9 cellular contexts compared by ENCODE assay signal in the genomic region with DNA sequence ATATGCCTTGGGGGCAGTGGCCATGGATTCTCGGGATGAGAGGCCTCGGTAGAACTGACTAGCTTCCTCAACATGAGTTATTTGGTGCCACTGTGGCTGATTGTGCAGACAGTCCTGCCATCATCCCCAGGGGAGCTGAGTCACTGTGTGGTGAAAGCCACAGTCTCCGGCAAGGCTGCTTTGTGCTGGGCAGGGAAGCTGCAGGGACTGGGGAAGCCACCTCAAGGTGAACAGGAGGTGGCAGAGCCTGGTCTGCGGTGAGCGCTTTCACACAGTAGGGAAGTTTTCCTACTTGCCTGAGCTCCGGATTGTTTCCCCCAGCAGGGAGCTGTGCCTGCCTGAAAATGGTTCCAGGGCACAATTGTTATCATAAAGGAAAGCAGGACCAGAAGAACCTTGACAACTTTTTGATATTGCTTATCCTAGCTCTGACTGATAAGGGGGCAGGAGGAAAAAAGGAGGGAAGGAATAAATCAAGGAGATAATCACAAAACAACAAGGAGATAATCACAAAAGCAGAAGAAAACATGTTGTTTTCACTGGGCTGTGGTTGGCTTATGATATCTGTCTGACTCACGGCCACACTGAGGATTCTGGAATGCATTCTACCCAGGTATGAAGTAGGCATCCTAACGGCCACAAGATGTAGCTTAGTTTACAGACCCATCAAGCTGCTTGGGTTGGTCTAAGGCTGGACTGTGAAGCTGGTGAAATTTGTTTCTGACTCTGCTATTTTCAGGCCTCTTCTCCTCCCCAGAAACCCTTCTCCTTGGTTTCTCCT. TPM values are rescaled to one million over a fixed set of nuclear protein-coding genes. Genes with fewer than 3 reads are reported as not detected.
DNase-seq lines count a peak whose midpoint lies in the region; ATAC-seq and TF ChIP-seq lines count a peak whose summit lies in the region.
"Had no signal": no experiment of that assay in that cellular context is flagged by ENCODE, and none has a peak within 500 bp of the region (broad histone marks: within the 10 kb centered on the region; RNA-seq: fewer than 3 reads in every experiment).

No MANE protein-coding gene starts in this region.

- H3K27me3 ChIP-seq in endodermal cell (ENCODE audit: control insufficient read depth, insufficient read depth, low read length, poor library complexity, severe bottlenecking), result no peaks in the 10 kb centered on the region

- H3K27ac Mint-ChIP-seq in endodermal cell, result peak overlapping the region; percentile 37

- ATAC-seq in GM21737 (IDR thresholded peaks at IDR 0.05; ENCODE audit: unreplicated experiment), result peak; percentile 90

- no peak overlapping the region for H3K4me3 Mint-ChIP-seq in endodermal cell

- no peaks in the 10 kb centered on the region for H3K36me3 Mint-ChIP-seq in endodermal cell (ENCODE audit: low read depth)

- H3K4me3 ChIP-seq in endodermal cell (ENCODE audit: low read length), result no peak overlapping the region

- peaks cover 11% of the 10 kb centered on the region for H3K9me3 ChIP-seq in endodermal cell (ENCODE audit: control insufficient read depth, low read length)

- H3K27me3 Mint-ChIP-seq in endodermal cell (ENCODE audit: insufficient read depth), result no peaks in the 10 kb centered on the region

- no peak overlapping the region for H3K9ac ChIP-seq in endodermal cell (ENCODE audit: extremely low read depth, low read length, poor library complexity, severe bottlenecking)
- H3K9ac ChIP-seq: KMS-11 had no signal

- peak; percentile 68 for DNase-seq in GF-D8 (lab: John Stamatoyannopoulos, UW)
- DNase-seq in M059J (ENCODE audit: low read depth), result peak; percentile 99
- DNase-seq in activated CD4-positive, alpha-beta T cell treated with anti-CD3 and anti-CD28 coated beads for 48 hours, result peak; percentile 84
- peak; percentile 79 for DNase-seq in endodermal cell
- DNase-seq in stimulated activated CD4-positive, alpha-beta T cell treated with anti-CD3 and anti-CD28 coated beads, Interleukin-2, amount 100 ng/mL, for 48 hours, result peak; percentile 62 to 63
- DNase-seq in HuH-7 (ENCODE audit: low spot score), result no peak
- DNase-seq in NCI-H2029 treated with DMSO at 0.1 percent for 48 hours (lab: John Stamatoyannopoulos, UW), result no peak

- no peaks in the 10 kb centered on the region for H3K4me1 Mint-ChIP-seq in endodermal cell

- peaks cover 5% of the 10 kb centered on the region for H3K9me3 Mint-ChIP-seq in endodermal cell

- no peak overlapping the region for H3K27ac ChIP-seq in endodermal cell (ENCODE audit: low read depth, low read length)
- H3K27ac ChIP-seq: KMS-11 had no signal

- H3K4me1 ChIP-seq in endodermal cell (ENCODE audit: control insufficient read depth, insufficient read depth, low read length), result peaks cover 8% of the 10 kb centered on the region

- TF ChIP-seq CTCF in endodermal cell (conservative IDR thresholded peaks at IDR 0.05), result peak; percentile 33

- 56% methylated on average over 8 of the region's 8 CpGs for WGBS in endodermal cell (ENCODE audit: insufficient coverage in 1 of 2, insufficient read length in 1 of 2), 2 experiments

- no peaks in the 10 kb centered on the region for H3K36me3 ChIP-seq in endodermal cell (ENCODE audit: control insufficient read depth, insufficient read depth, low read length)

RNA-seq across cellular contexts. Expression of a gene that starts 32.2 kb away (rescaled TPM):
- total RNA-seq in M059J (2014; rRNA removed; shearing (Covaris generic)), result 13.9 and 14.7 TPM in 2 replicates
- total RNA-seq in endodermal cell, result 10 to 100 TPM; 47.9 to 51.6 TPM
- polyA plus RNA-seq in endodermal cell (2013, experiment 1 of 2), result 92.2 TPM
- polyA plus RNA-seq in endodermal cell (2013, experiment 2 of 2), result 85.9 TPM

Comparison
In these comparisons a context has a peak if more than half of its experiments do, and no peak if none do; other contexts are left out.
1. DNase-seq: peak in GF-D8 (single experiment), M059J (single experiment), activated CD4-positive, alpha-beta T cell treated with anti-CD3 and anti-CD28 coated beads for 48 hours (single experiment), endodermal cell (single experiment) and stimulated activated CD4-positive, alpha-beta T cell treated with anti-CD3 and anti-CD28 coated beads, Interleukin-2, amount 100 ng/mL, for 48 hours (2 of 2); none in HuH-7 (single experiment) and NCI-H2029 treated with DMSO at 0.1 percent for 48 hours (single experiment).